Comparison of ENCODE assay signal across 17 cellular contexts in the genomic region with DNA sequence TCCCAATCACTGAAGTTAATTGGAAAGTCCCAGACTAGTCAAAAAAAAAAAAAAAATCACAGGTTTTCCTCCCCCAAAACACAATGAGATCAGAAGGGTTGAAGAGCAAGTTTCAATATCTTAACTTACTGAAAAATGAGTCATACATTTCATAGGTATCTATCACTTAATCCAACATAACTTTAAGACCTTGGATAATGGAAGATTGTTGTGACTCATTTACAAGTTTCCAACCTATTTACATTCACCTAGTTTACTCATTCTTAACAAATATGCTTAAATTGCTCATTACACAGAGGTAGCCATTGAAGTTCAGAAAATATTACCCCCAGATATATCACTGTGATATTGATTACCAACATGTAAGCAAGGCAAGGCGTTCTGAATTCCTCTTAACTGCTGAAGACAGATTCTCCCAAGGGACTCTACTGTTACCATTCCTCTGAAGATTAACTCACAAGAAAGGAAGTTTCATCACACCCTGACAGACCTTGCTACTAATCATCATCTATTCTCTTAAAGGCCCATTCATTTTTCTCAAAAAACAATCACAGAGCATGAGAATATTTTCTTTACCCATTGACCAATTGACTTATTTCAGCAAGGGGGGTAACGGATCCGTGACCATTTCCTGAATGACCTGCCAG.
DNase-seq lines count a peak whose midpoint lies in the region; FAIRE-seq and TF ChIP-seq lines count a peak whose summit lies in the region.
"Had no signal": no experiment of that assay in that cellular context is flagged by ENCODE, and none has a peak within 500 bp of the region (broad histone marks: within the 10 kb centered on the region; RNA-seq: fewer than 3 reads in every experiment).

No MANE protein-coding gene starts in this region.

- WGBS in mammary epithelial cell (ENCODE audit: low coverage, missing lambda C conversion rate): 97% methylated on average over 3 of the region's 3 CpGs
- 46 to 49% methylated on average over 3 of the region's 3 CpGs for WGBS in sigmoid colon, 2 donors

- FAIRE-seq in keratinocyte (lab: Jason Lieb, UNC): peak; percentile 73

- CTCF ChIA-PET in mammary epithelial cell (lab: Charles Lee; ENCODE audit: low non-redundant PET): no interaction called here

- H3K79me2 ChIP-seq in mammary epithelial cell (ENCODE audit: insufficient read depth, low read length): no peaks in the 10 kb centered on the region
- H3K79me2 ChIP-seq in keratinocyte (ENCODE audit: control insufficient read depth, insufficient read depth, low read length): no peaks in the 10 kb centered on the region

- dilution Hi-C loops in mammary epithelial cell (cut with HindIII; ENCODE audit: low sequenced_read_pairs) (no loop called here), keratinocyte (cut with MboI; ENCODE audit: extremely low pct_ligation_motif_present, low sequenced_read_pairs) (no loop called here)

- H3K4me2 ChIP-seq in mammary epithelial cell (ENCODE audit: insufficient read depth, low read depth, low read length) (no peak overlapping the region), keratinocyte (ENCODE audit: control insufficient read depth, extremely low read depth, insufficient read depth, low read depth, low read length) (peak overlapping the region; percentile 55)

- TF ChIP-seq EP300 in sigmoid colon (IDR thresholded peaks at IDR 0.05): no peak

- H3K36me3 ChIP-seq in mammary epithelial cell (ENCODE audit: insufficient read depth, low read length) (no peaks in the 10 kb centered on the region), keratinocyte (ENCODE audit: control insufficient read depth in 2 of 2, extremely low read depth in 1 of 2, insufficient read depth in 2 of 2, low read length in 2 of 2) (no peaks in the 10 kb centered on the region), sigmoid colon (no peaks in the 10 kb centered on the region)
- H3K36me3 ChIP-seq: brain microvascular endothelial cell, HAP-1, spleen, stomach, vagina had no signal

- TF ChIP-seq CTCF in mammary epithelial cell (conservative IDR thresholded peaks at IDR 0.05 in 1 of 2, IDR thresholded peaks at IDR 0.05 in 1 of 2; ENCODE audit: extremely low read depth in 1 of 2, insufficient read depth in 1 of 2, low read depth in 1 of 2, low read length in 2 of 2) (no peak), keratinocyte (optimal IDR thresholded peaks at IDR 0.05 in 1 of 3, IDR thresholded peaks at IDR 0.05 in 1 of 3, conservative IDR thresholded peaks at IDR 0.05 in 1 of 3; ENCODE audit: extremely low read depth in 1 of 3, insufficient read depth in 2 of 3, low read length in 3 of 3) (no peak), sigmoid colon (IDR thresholded peaks at IDR 0.05) (no peak)

- DNase-seq in ELR (ENCODE audit: low read depth) (peak; percentile 83), LHCN-M2 (ENCODE audit: low read depth) (peak; percentile 78), mammary epithelial cell (peak; percentile 91), keratinocyte (ENCODE audit: low read depth, low spot score) (peak; percentile 75), sigmoid colon (no peak), RKO (ENCODE audit: low spot score) (no peak), mucosa of gallbladder (ENCODE audit: low spot score) (no peak)
- DNase-seq in central memory CD4-positive, alpha-beta T cell: no peak
- DNase-seq: activated CD4-positive, CD25-positive, alpha-beta regulatory T cell; brain microvascular endothelial cell; mucosa of descending colon; NCI-H1930; NCI-H774; spleen; stomach had no signal

- in situ Hi-C loops in mammary epithelial cell (cut with MboI; ENCODE audit: low sequenced_read_pairs in 2 of 2): loop anchor here in 1 of 2 donors (25.0 kb wide), 2 partner anchors 112 to 262 kb away; no protein-coding TSS in a partner anchor

- H3K27me3 ChIP-seq in mammary epithelial cell (ENCODE audit: insufficient read depth, low read length): no peaks in the 10 kb centered on the region
- no peaks in the 10 kb centered on the region for H3K27me3 ChIP-seq in keratinocyte (ENCODE audit: control insufficient read depth, extremely low read depth, insufficient read depth, low read length)
- no peaks in the 10 kb centered on the region for H3K27me3 ChIP-seq in sigmoid colon
- H3K27me3 ChIP-seq: brain microvascular endothelial cell, spleen, stomach, vagina had no signal

- H4K20me1 ChIP-seq in mammary epithelial cell (ENCODE audit: insufficient read depth, low read length) (no peaks in the 10 kb centered on the region), keratinocyte (ENCODE audit: control insufficient read depth, extremely low read depth, insufficient read depth, low read length) (no peaks in the 10 kb centered on the region)

- no TSS peak for BruUV-seq in mammary epithelial cell (replicated peaks; lab: Mats Ljungman, UMichigan)

- H3K4me3 ChIP-seq in mammary epithelial cell (replicated peaks in 1 of 3; ENCODE audit: insufficient read depth in 1 of 3, low read depth in 2 of 3, low read length in 3 of 3) (no peak overlapping the region), keratinocyte (ENCODE audit: control insufficient read depth in 2 of 3, extremely low read depth in 1 of 3, insufficient read depth in 2 of 3, low read depth in 1 of 3, low read length in 3 of 3) (no peak overlapping the region), sigmoid colon (no peak overlapping the region)
- H3K4me3 ChIP-seq: HAP-1, mucosa of descending colon, spleen, stomach, vagina had no signal

- no peaks in the 10 kb centered on the region for H3K9me1 ChIP-seq in keratinocyte (ENCODE audit: control insufficient read depth, extremely low read depth, insufficient read depth, low read length)

- H3K9me3 ChIP-seq in mammary epithelial cell (replicated peaks; ENCODE audit: insufficient read depth, low read length) (no peaks in the 10 kb centered on the region), keratinocyte (ENCODE audit: control insufficient read depth, low read depth, low read length) (no peaks in the 10 kb centered on the region), sigmoid colon (peaks cover 0 to 3% (median 0%) of the 10 kb centered on the region in 4 donors)
- H3K9me3 ChIP-seq: HAP-1, mucosa of descending colon, spleen, stomach, vagina had no signal

- TF ChIP-seq POLR2A in sigmoid colon (IDR thresholded peaks at IDR 0.05): no peak

- peak overlapping the region; percentile 72 for H2AFZ ChIP-seq in mammary epithelial cell (ENCODE audit: low read depth, low read length)
- peak overlapping the region; percentile 87 for H2AFZ ChIP-seq in keratinocyte (ENCODE audit: control insufficient read depth, low read length)

- H3K27ac ChIP-seq in mammary epithelial cell (ENCODE audit: insufficient read depth, low read depth, low read length): peak overlapping the region; percentile 66
- peak overlapping the region; percentile 82 for H3K27ac ChIP-seq in keratinocyte (ENCODE audit: control insufficient read depth, insufficient read depth, low read length)
- no peak overlapping the region for H3K27ac ChIP-seq in sigmoid colon
- H3K27ac ChIP-seq: brain microvascular endothelial cell, spleen, stomach, vagina had no signal

- H3K9ac ChIP-seq in mammary epithelial cell (ENCODE audit: insufficient read depth, low read length): no peak overlapping the region
- no peak overlapping the region for H3K9ac ChIP-seq in keratinocyte (ENCODE audit: control insufficient read depth, extremely low read depth, insufficient read depth, low read length)

- H3K4me1 ChIP-seq in mammary epithelial cell (ENCODE audit: insufficient read depth, low read length) (peaks cover 15% of the 10 kb centered on the region), keratinocyte (ENCODE audit: control insufficient read depth, extremely low read depth, insufficient read depth, low read length) (peaks cover 14% of the 10 kb centered on the region), sigmoid colon (peaks cover 0 to 22% (median 10%) of the 10 kb centered on the region in 4 donors)
- H3K4me1 ChIP-seq: HAP-1, spleen, stomach, vagina had no signal

- intact Hi-C loops in mammary epithelial cell (cut with micrococcal nuclease) (no loop called here), sigmoid colon (cut with DNase I) (no loop called here)

Comparison
In these comparisons a context has a peak if more than half of its experiments do, and no peak if none do; other contexts are left out.
1. DNase-seq: peak in ELR (single experiment), LHCN-M2 (single experiment), mammary epithelial cell (single experiment) and keratinocyte (single experiment); none in central memory CD4-positive, alpha-beta T cell (single experiment), sigmoid colon (single experiment), RKO (single experiment) and mucosa of gallbladder (single experiment).
2. H3K27ac ChIP-seq: peak in mammary epithelial cell (single experiment) and keratinocyte (single experiment); none in sigmoid colon (0 of 4).